Comparison of ENCODE assay signal across 8 cellular contexts in the genomic region with DNA sequence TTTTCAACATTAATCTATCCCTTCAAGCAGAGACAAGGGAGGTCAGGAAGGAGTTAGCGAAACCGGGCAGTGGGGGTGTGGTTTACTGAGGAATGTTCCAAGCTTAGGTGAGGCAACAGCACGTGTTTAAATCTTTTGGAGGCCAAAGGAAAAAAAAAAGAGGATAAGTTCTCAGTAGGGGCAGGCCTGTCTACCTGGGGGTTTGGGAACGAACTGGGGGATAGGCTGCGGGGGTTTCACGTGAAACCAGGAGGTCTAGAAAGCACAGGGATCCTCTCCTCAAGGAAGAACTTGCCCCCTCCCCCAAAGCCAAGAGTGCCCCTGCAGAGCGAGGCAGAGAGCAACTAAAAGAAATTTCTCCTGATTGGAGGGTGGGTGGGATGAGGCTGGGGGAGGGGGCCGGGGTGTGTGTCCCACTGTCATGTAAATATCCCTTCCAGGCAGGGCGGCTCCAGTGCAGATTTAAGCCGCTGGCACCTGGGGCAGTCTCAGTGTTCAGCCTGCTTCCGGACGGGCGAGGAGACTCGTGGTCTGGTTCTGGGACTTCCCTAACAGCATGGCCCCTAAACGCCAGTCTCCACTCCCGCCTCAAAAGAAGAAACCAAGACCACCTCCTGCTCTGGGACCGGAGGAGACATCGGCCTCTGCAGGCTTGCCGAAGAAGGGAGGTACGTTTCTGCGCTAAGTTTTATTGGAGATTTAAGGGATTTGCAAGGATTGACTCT. TPM values are rescaled to one million over a fixed set of nuclear protein-coding genes. Genes with fewer than 3 reads are reported as not detected.
DNase-seq lines count a peak whose midpoint lies in the region; ATAC-seq, FAIRE-seq and TF ChIP-seq lines count a peak whose summit lies in the region.

No MANE protein-coding gene starts in this region.

- H3K9me3 ChIP-seq in PC-3 (ENCODE audit: low read length): no peaks in the 10 kb centered on the region

- BruUV-seq in PC-3 (replicated peaks; lab: Mats Ljungman, UMichigan): no TSS peak

- POLR2A ChIA-PET in PC-3 (lab: Charles Lee; ENCODE audit: unreplicated experiment): interaction anchor here (0.6 to 1.1 kb wide), 4 partner anchors 16 to 127 kb away, joined by 3 to 10 read pairs (median 5); no protein-coding TSS in a partner anchor

- H3K4me1 Mint-ChIP-seq in CD14-positive monocyte: peaks cover 49% of the 10 kb centered on the region
- H3K4me1 Mint-ChIP-seq in stimulated activated effector memory CD8-positive, alpha-beta T cell treated with anti-CD3 and anti-CD28 coated beads, Interleukin-12 subunit alpha, Interleukin-12 subunit beta, amount 100 ng/mL, for 72 hours: peaks cover 48% of the 10 kb centered on the region

- H3K27ac Mint-ChIP-seq in CD14-positive monocyte: peak overlapping the region; percentile 95 to 98 (median 97)
- peak overlapping the region; percentile 97 for H3K27ac Mint-ChIP-seq in stimulated activated effector memory CD8-positive, alpha-beta T cell treated with anti-CD3 and anti-CD28 coated beads, Interleukin-12 subunit alpha, Interleukin-12 subunit beta, amount 100 ng/mL, for 72 hours

- H3K9me2 ChIP-seq in PC-3 (replicated peaks; ENCODE audit: low read length): no peaks in the 10 kb centered on the region

- peak; percentile 72 for FAIRE-seq in GM19239 (lab: Jason Lieb, UNC)
- FAIRE-seq in bronchial epithelial cell (lab: Jason Lieb, UNC): no peak

- intact Hi-C loops in CD14-positive monocyte (cut with micrococcal nuclease): loop anchor here in 1 of 2 donors (2.0 kb wide), 1 partner anchor 27 kb away; the partner anchor contains the start of gene DYNC2I2
- intact Hi-C loops in PC-3 (cut with micrococcal nuclease): loop anchor here (2.0 to 5.0 kb wide), 2 partner anchors 27 to 46 kb away; partner anchors contain the start of gene DYNC2I2
- intact Hi-C loops in left colon (cut with DNase I, micrococcal nuclease): no loop called here

- peaks cover 40% of the 10 kb centered on the region for H3K4me1 ChIP-seq in PC-3 (ENCODE audit: insufficient read depth, low read length)

- no peaks in the 10 kb centered on the region for H3F3A ChIP-seq in PC-3 (ENCODE audit: low read length, unreplicated experiment)

- peak overlapping the region; percentile 99 to 100 for H3K4me3 Mint-ChIP-seq in CD14-positive monocyte
- H3K4me3 Mint-ChIP-seq in stimulated activated effector memory CD8-positive, alpha-beta T cell treated with anti-CD3 and anti-CD28 coated beads, Interleukin-12 subunit alpha, Interleukin-12 subunit beta, amount 100 ng/mL, for 72 hours: peak overlapping the region; percentile 97

- H3K9ac ChIP-seq in PC-3 (ENCODE audit: low read length): peak overlapping the region; percentile 98

- H3K36me3 Mint-ChIP-seq in CD14-positive monocyte: peaks cover 2 to 3% of the 10 kb centered on the region in 2 donors
- H3K36me3 Mint-ChIP-seq in stimulated activated effector memory CD8-positive, alpha-beta T cell treated with anti-CD3 and anti-CD28 coated beads, Interleukin-12 subunit alpha, Interleukin-12 subunit beta, amount 100 ng/mL, for 72 hours: peaks cover 41% of the 10 kb centered on the region

- DNase-seq in CD14-positive monocyte (ENCODE audit: low spot score) (peak; percentile 65), GM19239 (ENCODE audit: insufficient read length, low spot score) (no peak), PC-3 (peak; percentile 50), bronchial epithelial cell (ENCODE audit: low read depth) (peak; percentile 87), left colon (peak; percentile 69 to 76), NCI-H128 (lab: John Stamatoyannopoulos, UW; ENCODE audit: unreplicated experiment) (no peak)
- DNase-seq in stimulated activated effector memory CD8-positive, alpha-beta T cell treated with anti-CD3 and anti-CD28 coated beads, Interleukin-12 subunit alpha, Interleukin-12 subunit beta, amount 100 ng/mL, for 72 hours (ENCODE audit: low spot score in 2 of 2): peak in 1 of 2 donors; percentile 73

- no peaks in the 10 kb centered on the region for H3K36me3 ChIP-seq in PC-3 (ENCODE audit: low read depth, low read length)
- H3K36me3 ChIP-seq in bronchial epithelial cell (ENCODE audit: control insufficient read depth, insufficient read depth, low read length): peaks cover 4% of the 10 kb centered on the region

- H3K4me3 ChIP-seq in PC-3 (ENCODE audit: low read length): peak overlapping the region; percentile 92
- H3K4me3 ChIP-seq in bronchial epithelial cell (ENCODE audit: low read depth, low read length): peak overlapping the region; percentile 73

- peak; percentile 16 for ATAC-seq in PC-3
- peak; percentile 51 for ATAC-seq in left colon
- ATAC-seq in stimulated activated effector memory CD8-positive, alpha-beta T cell treated with anti-CD3 and anti-CD28 coated beads, Interleukin-12 subunit alpha, Interleukin-12 subunit beta, amount 100 ng/mL, for 72 hours: peak; percentile 55
- ATAC-seq in GM18520 (IDR thresholded peaks at IDR 0.05; ENCODE audit: unreplicated experiment): no peak

- H3K9me3 Mint-ChIP-seq in CD14-positive monocyte: peaks cover 0 to 6% (median 3%) of the 10 kb centered on the region in 7 donors
- H3K9me3 Mint-ChIP-seq in stimulated activated effector memory CD8-positive, alpha-beta T cell treated with anti-CD3 and anti-CD28 coated beads, Interleukin-12 subunit alpha, Interleukin-12 subunit beta, amount 100 ng/mL, for 72 hours: no peaks in the 10 kb centered on the region

- TF ChIP-seq CTCF in CD14-positive monocyte (IDR thresholded peaks at IDR 0.05) (no peak), PC-3 (conservative IDR thresholded peaks at IDR 0.05; ENCODE audit: low read depth, low read length) (no peak), bronchial epithelial cell (IDR thresholded peaks at IDR 0.05; ENCODE audit: insufficient read depth, low read length, severe bottlenecking) (no peak)

- H3K79me2 ChIP-seq in PC-3 (ENCODE audit: low read length): peaks cover 57% of the 10 kb centered on the region

- peak overlapping the region; percentile 99 for H3K4me2 ChIP-seq in PC-3 (ENCODE audit: low read length)

- CTCF ChIA-PET in PC-3 (lab: Charles Lee): interaction anchor here (0.6 kb wide), 3 partner anchors 18 to 95 kb away, joined by 3 read pairs; no protein-coding TSS in a partner anchor

- peak overlapping the region; percentile 49; the same call in 1 of the 2 replicates for H2AFZ ChIP-seq in PC-3 (ENCODE audit: low read length)

- H3K27me3 ChIP-seq in PC-3 (ENCODE audit: low read length) (no peaks in the 10 kb centered on the region), bronchial epithelial cell (ENCODE audit: control insufficient read depth, insufficient read depth, low read length) (no peaks in the 10 kb centered on the region)

- H3K27ac ChIP-seq in PC-3 (ENCODE audit: low read length): peak overlapping the region; percentile 95

- H3K27me3 Mint-ChIP-seq in CD14-positive monocyte (ENCODE audit: low read depth in 3 of 3): peaks cover 0 to 3% (median 2%) of the 10 kb centered on the region in 3 donors

- no peaks in the 10 kb centered on the region for H4K20me1 ChIP-seq in PC-3 (ENCODE audit: low read length)

RNA-seq across cellular contexts. Expression of gene SET, which starts 5.5 kb away (rescaled TPM):
- 100 to 1,000 TPM; 114 to 124 TPM for polyA plus RNA-seq in CD14-positive monocyte
- total RNA-seq in PC-3 (2014; rRNA removed) (647 and 709 TPM in 2 replicates), bronchial epithelial cell (717 and 775 TPM in 2 replicates), left colon (100 to 1,000 TPM; 153 to 193 TPM)

RNA-seq across cellular contexts. Expression of gene PKN3, which starts 18.8 kb away (rescaled TPM):
- polyA plus RNA-seq in CD14-positive monocyte: under 1 TPM; 0.11 to 0.27 TPM
- total RNA-seq in PC-3 (2014; rRNA removed) (7.8 and 9.4 TPM in 2 replicates), bronchial epithelial cell (1.5 and 2.1 TPM in 2 replicates), left colon (1 to 10 TPM; 4.2 to 5.4 TPM)

RNA-seq across cellular contexts. Expression of gene DYNC2I2, which starts 26.9 kb away (rescaled TPM):
- polyA plus RNA-seq in CD14-positive monocyte: 1 to 10 TPM; 1.5 to 1.9 TPM
- total RNA-seq in PC-3 (2014; rRNA removed): 185 and 196 TPM in 2 replicates
- total RNA-seq in bronchial epithelial cell: 27.4 and 33.7 TPM in 2 replicates
- total RNA-seq in left colon: 10 to 100 TPM; 34.8 to 51.5 TPM

RNA-seq across cellular contexts. Expression of gene ZDHHC12, which starts 40.4 kb away (rescaled TPM):
- polyA plus RNA-seq in CD14-positive monocyte: 10 to 100 TPM; 68.4 to 72.7 TPM
- total RNA-seq in PC-3 (2014; rRNA removed) (82.4 and 86.1 TPM in 2 replicates), bronchial epithelial cell (27.4 and 46.0 TPM in 2 replicates), left colon (10 to 100 TPM; 76.2 to 82.5 TPM)

Comparison
In these comparisons a context has a peak if more than half of its experiments do, and no peak if none do; other contexts are left out.
1. DNase-seq: peak in CD14-positive monocyte (single experiment), PC-3 (single experiment), bronchial epithelial cell (single experiment) and left colon (2 of 2); none in GM19239 (single experiment) and NCI-H128 (single experiment).